Comparison of ENCODE assay signal across 8 cellular contexts in the genomic region with DNA sequence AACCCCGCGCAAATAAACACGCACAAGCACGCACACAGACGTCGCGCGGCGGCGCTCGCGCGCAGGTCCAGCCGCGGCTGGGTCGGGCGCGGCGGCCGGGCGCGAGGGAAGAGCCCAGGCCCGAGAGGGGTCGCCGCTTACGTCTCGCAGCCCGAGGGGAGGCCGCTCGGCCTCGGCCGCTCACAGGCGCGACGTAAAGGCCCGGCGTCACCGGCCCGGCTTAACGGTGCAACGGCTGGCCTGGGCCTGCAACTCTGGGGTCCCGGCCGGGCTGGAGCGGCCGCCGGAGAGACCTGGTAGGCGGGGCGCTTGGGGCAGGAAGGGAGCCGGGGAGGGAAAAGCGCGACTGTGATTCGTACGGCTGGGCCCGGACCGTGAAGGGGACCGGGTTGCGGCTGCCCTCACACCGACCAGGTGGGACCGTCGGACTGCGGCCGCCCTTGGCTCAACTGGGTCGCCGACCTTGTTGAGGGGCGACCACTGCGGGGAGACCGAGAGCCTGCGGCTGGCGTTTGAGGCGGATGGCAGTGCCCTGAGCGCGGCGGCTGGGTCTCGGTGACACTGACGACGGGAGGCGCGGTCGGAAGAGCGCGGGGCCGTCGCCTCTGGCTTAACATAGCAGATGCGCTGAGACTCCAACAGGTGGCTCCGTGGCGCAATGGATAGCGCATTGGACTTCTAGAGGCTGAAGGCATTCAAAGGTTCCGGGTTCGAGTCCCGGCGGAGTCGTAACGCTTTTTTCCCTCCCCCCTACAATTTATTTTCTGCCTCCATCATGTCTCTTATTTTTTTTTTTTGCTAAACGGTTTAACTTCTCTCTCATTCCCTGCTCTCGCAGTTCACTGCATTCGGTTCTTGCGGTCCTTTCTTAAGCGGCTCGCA. TPM values are rescaled to one million over a fixed set of nuclear protein-coding genes. Genes with fewer than 3 reads are reported as not detected.
DNase-seq lines count a peak whose midpoint lies in the region; ATAC-seq and TF ChIP-seq lines count a peak whose summit lies in the region.

No MANE protein-coding gene starts in this region.

- TF ChIP-seq CTCF in endothelial cell (IDR thresholded peaks at IDR 0.05; ENCODE audit: unreplicated experiment) (no peak), mesothelial cell of epicardium (IDR thresholded peaks at IDR 0.05; ENCODE audit: unreplicated experiment) (no peak)

- H3K27me3 Mint-ChIP-seq in endothelial cell (ENCODE audit: unreplicated experiment) (peaks cover 16% of the 10 kb centered on the region), mesothelial cell of epicardium (ENCODE audit: low read depth) (no peaks in the 10 kb centered on the region)

- DNase-seq in Caki2 (ENCODE audit: low read depth) (peak; percentile 91), HUDEP-2 (lab: John Stamatoyannopoulos, UW; ENCODE audit: unreplicated experiment in 76 of 76) (peak in 74 of 76 experiments; percentile 10 to 96 (median 68)), NOMO-1 treated with DMSO at 0.1 percent for 48 hours (lab: John Stamatoyannopoulos, UW; ENCODE audit: unreplicated experiment) (peak; percentile 80), endothelial cell (ENCODE audit: low spot score) (peak; percentile 83), mesothelial cell of epicardium (ENCODE audit: low spot score in 2 of 2, unreplicated experiment in 2 of 2) (peak; percentile 81 to 93)
- peak; percentile 70 for DNase-seq in activated CD8-positive, alpha-beta memory T cell treated with anti-CD3 and anti-CD28 coated beads, Interleukin-2, amount 50 U/mL, for 24 hours (ENCODE audit: extremely low read depth)
- DNase-seq in stimulated activated CD8-positive, alpha-beta memory T cell treated with anti-CD3 and anti-CD28 coated beads, Interleukin-15, amount 100 ng/mL, for 4 hours (ENCODE audit: low read depth in 2 of 2): peak; percentile 70 to 71

- in situ Hi-C loops in Caki2 (cut with HindIII; ENCODE audit: low pct_unique_long_range_greater_than_20kb, low sequenced_read_pairs): no loop called here

- peaks cover 4% of the 10 kb centered on the region for H3K9me3 Mint-ChIP-seq in endothelial cell (ENCODE audit: unreplicated experiment)
- peaks cover 6% of the 10 kb centered on the region for H3K9me3 Mint-ChIP-seq in mesothelial cell of epicardium

- H3K36me3 Mint-ChIP-seq in endothelial cell (ENCODE audit: low read depth, unreplicated experiment) (peaks cover 13% of the 10 kb centered on the region), mesothelial cell of epicardium (peaks cover 6% of the 10 kb centered on the region)

- ATAC-seq in GM21423 (IDR thresholded peaks at IDR 0.05; ENCODE audit: unreplicated experiment): peak; percentile 60

- H3K27ac Mint-ChIP-seq in endothelial cell (ENCODE audit: unreplicated experiment) (peak overlapping the region; percentile 90), mesothelial cell of epicardium (peak overlapping the region; percentile 97)

- H3K4me3 Mint-ChIP-seq in endothelial cell (ENCODE audit: unreplicated experiment) (peak overlapping the region; percentile 94), mesothelial cell of epicardium (peak overlapping the region; percentile 95)

- peaks cover 22% of the 10 kb centered on the region for H3K4me1 Mint-ChIP-seq in endothelial cell (ENCODE audit: unreplicated experiment)
- peaks cover 17% of the 10 kb centered on the region for H3K4me1 Mint-ChIP-seq in mesothelial cell of epicardium

RNA-seq across cellular contexts. Expression of gene DNTTIP2, which starts 31.8 kb away (rescaled TPM):
- total RNA-seq in Caki2 (2014; rRNA removed; shearing (Covaris generic); ENCODE audit: low replicate concordance): 27.4 and 34.5 TPM in 2 replicates
- total RNA-seq in endothelial cell (ENCODE audit: unreplicated experiment): 61.8 TPM
- 46.4 to 49.6 TPM (median 47.4 TPM) in 3 replicates for total RNA-seq in mesothelial cell of epicardium

Comparison
In these comparisons a context has a peak if more than half of its experiments do, and no peak if none do; other contexts are left out.
1. Peak in every context shown above with its lines: DNase-seq and ATAC-seq.